ENCODE assay signal across 1 cellular context in genomic region chr6:159074120-159074684, GRCh38.
TF ChIP-seq lines count a peak whose summit lies in the region.

No MANE protein-coding gene starts in this region.

TF ChIP-seq in GM12878, 131 proteins besides CTCF, POLR2A, EP300 and RAD21 (continued from another document and continues in another):
- TF ChIP-seq, protein P1, sequence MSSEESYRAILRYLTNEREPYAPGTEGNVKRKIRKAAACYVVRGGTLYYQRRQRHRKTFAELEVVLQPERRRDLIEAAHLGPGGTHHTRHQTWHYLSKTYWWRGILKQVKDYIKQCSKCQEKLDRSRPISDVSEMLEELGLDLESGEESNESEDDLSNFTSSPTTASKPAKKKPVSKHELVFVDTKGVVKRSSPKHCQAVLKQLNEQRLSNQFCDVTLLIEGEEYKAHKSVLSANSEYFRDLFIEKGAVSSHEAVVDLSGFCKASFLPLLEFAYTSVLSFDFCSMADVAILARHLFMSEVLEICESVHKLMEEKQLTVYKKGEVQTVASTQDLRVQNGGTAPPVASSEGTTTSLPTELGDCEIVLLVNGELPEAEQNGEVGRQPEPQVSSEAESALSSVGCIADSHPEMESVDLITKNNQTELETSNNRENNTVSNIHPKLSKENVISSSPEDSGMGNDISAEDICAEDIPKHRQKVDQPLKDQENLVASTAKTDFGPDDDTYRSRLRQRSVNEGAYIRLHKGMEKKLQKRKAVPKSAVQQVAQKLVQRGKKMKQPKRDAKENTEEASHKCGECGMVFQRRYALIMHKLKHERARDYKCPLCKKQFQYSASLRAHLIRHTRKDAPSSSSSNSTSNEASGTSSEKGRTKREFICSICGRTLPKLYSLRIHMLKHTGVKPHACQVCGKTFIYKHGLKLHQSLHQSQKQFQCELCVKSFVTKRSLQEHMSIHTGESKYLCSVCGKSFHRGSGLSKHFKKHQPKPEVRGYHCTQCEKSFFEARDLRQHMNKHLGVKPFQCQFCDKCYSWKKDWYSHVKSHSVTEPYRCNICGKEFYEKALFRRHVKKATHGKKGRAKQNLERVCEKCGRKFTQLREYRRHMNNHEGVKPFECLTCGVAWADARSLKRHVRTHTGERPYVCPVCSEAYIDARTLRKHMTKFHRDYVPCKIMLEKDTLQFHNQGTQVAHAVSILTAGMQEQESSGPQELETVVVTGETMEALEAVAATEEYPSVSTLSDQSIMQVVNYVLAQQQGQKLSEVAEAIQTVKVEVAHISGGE (CRISPR knock-in tag; IDR thresholded peaks at IDR 0.05) = no peak
- 0 out of 2 replicates have a peak, but pooled peaks have one; percentile 29 for TF ChIP-seq NBN (IDR thresholded peaks at IDR 0.05)
- TF ChIP-seq CREB1 (IDR thresholded peaks at IDR 0.05; ENCODE audit: low read depth) = no peak
- TF ChIP-seq TCF12 (IDR thresholded peaks at IDR 0.05; ENCODE audit: low read depth, low read length) = no peak
- TF ChIP-seq, protein P2, sequence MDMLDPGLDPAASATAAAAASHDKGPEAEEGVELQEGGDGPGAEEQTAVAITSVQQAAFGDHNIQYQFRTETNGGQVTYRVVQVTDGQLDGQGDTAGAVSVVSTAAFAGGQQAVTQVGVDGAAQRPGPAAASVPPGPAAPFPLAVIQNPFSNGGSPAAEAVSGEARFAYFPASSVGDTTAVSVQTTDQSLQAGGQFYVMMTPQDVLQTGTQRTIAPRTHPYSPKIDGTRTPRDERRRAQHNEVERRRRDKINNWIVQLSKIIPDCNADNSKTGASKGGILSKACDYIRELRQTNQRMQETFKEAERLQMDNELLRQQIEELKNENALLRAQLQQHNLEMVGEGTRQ (IDR thresholded peaks at IDR 0.05; ENCODE audit: borderline replicate concordance, low read depth, low read length) = peak; percentile 97
- TF ChIP-seq RUNX3 (IDR thresholded peaks at IDR 0.05; ENCODE audit: low read length) = no peak
- no peak for TF ChIP-seq ETV6 (conservative IDR thresholded peaks at IDR 0.05 in 1 of 2, IDR thresholded peaks at IDR 0.05 in 1 of 2; ENCODE audit: borderline replicate concordance in 1 of 2, low read depth in 1 of 2)
- no peak for TF ChIP-seq WRNIP1 (IDR thresholded peaks at IDR 0.05; ENCODE audit: borderline replicate concordance, low read depth, low read length)
- TF ChIP-seq ZNF207 (IDR thresholded peaks at IDR 0.05; ENCODE audit: borderline replicate concordance) = peak; percentile 37; the same call in 1 of the 2 replicates
- TF ChIP-seq E2F4 (IDR thresholded peaks at IDR 0.05; ENCODE audit: low read depth, low read length) = no peak
- no peak for TF ChIP-seq PAX8 (IDR thresholded peaks at IDR 0.05)
- no peak for TF ChIP-seq CBFB (IDR thresholded peaks at IDR 0.05; ENCODE audit: low read depth)
- peak; percentile 92 for TF ChIP-seq ATF3 (IDR thresholded peaks at IDR 0.05; ENCODE audit: borderline replicate concordance, extremely low read depth, low read depth, low read length)
- no peak for TF ChIP-seq ZNF217 (IDR thresholded peaks at IDR 0.05)
- no peak for TF ChIP-seq NFXL1 (IDR thresholded peaks at IDR 0.05; ENCODE audit: borderline replicate concordance)
- TF ChIP-seq GABPA (IDR thresholded peaks at IDR 0.05; ENCODE audit: low read depth) = no peak
- peak; percentile 60 for TF ChIP-seq NR2C1 (IDR thresholded peaks at IDR 0.05)
- peak; percentile 99 for TF ChIP-seq RAD51 (IDR thresholded peaks at IDR 0.05)
- TF ChIP-seq TCF3 (IDR thresholded peaks at IDR 0.05; ENCODE audit: borderline replicate concordance, insufficient read depth, low read depth, low read length) = no peak
- TF ChIP-seq RCOR1 (conservative IDR thresholded peaks at IDR 0.05; ENCODE audit: low read depth, low read length) = no peak
- no peak for TF ChIP-seq YBX1 (IDR thresholded peaks at IDR 0.05)
- no peak for TF ChIP-seq E2F8 (IDR thresholded peaks at IDR 0.05; ENCODE audit: low read depth, partially characterized antibody)
- peak; percentile 29; the same call in 1 of the 2 replicates for TF ChIP-seq CREM (IDR thresholded peaks at IDR 0.05; ENCODE audit: low read depth)
- TF ChIP-seq, protein P3, sequence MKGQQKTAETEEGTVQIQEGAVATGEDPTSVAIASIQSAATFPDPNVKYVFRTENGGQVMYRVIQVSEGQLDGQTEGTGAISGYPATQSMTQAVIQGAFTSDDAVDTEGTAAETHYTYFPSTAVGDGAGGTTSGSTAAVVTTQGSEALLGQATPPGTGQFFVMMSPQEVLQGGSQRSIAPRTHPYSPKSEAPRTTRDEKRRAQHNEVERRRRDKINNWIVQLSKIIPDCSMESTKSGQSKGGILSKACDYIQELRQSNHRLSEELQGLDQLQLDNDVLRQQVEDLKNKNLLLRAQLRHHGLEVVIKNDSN (IDR thresholded peaks at IDR 0.05; ENCODE audit: borderline replicate concordance, extremely low read length, insufficient read depth, low read depth, low read length) = peak; percentile 85
- no peak for TF ChIP-seq SUPT20H (IDR thresholded peaks at IDR 0.05; ENCODE audit: borderline replicate concordance, control insufficient read depth, low read depth, low read length)
- peak; percentile 39 to 40; a peak in 2 of 4 replicates for TF ChIP-seq IKZF2 (IDR thresholded peaks at IDR 0.05)
- TF ChIP-seq RELB (IDR thresholded peaks at IDR 0.05; ENCODE audit: low read depth) = peak; percentile 38; the same call in 1 of the 2 replicates
- TF ChIP-seq BMI1 (IDR thresholded peaks at IDR 0.05; ENCODE audit: borderline replicate concordance) = no peak
- TF ChIP-seq MYC (IDR thresholded peaks at IDR 0.05; ENCODE audit: insufficient read depth, insufficient read length, insufficient replicate concordance, low read length, severe bottlenecking) = no peak
- no peak for TF ChIP-seq BCL11A (IDR thresholded peaks at IDR 0.05; ENCODE audit: low read depth, low read length)
- TF ChIP-seq NFYA (IDR thresholded peaks at IDR 0.05; ENCODE audit: borderline replicate concordance, low read depth, low read length) = peak; percentile 74; the same call in 1 of the 2 replicates
- peak; percentile 72 for TF ChIP-seq SIX5 (IDR thresholded peaks at IDR 0.05; ENCODE audit: low read depth, low read length, severe bottlenecking)
- no peak for TF ChIP-seq ASH2L (IDR thresholded peaks at IDR 0.05; ENCODE audit: borderline replicate concordance, low read depth)
- TF ChIP-seq ZBED1 (IDR thresholded peaks at IDR 0.05; ENCODE audit: borderline replicate concordance) = no peak
- TF ChIP-seq FOS (IDR thresholded peaks at IDR 0.05; ENCODE audit: borderline replicate concordance, extremely low read depth, insufficient read length) = peak; percentile 51
- TF ChIP-seq RELA (IDR thresholded peaks at IDR 0.05; ENCODE audit: borderline replicate concordance, partially characterized antibody) = peak; percentile 89
- peak; percentile 31; the same call in 1 of the 2 replicates for TF ChIP-seq CHD2 (IDR thresholded peaks at IDR 0.05; ENCODE audit: borderline replicate concordance, low read depth, low read length)
- TF ChIP-seq, protein P4, sequence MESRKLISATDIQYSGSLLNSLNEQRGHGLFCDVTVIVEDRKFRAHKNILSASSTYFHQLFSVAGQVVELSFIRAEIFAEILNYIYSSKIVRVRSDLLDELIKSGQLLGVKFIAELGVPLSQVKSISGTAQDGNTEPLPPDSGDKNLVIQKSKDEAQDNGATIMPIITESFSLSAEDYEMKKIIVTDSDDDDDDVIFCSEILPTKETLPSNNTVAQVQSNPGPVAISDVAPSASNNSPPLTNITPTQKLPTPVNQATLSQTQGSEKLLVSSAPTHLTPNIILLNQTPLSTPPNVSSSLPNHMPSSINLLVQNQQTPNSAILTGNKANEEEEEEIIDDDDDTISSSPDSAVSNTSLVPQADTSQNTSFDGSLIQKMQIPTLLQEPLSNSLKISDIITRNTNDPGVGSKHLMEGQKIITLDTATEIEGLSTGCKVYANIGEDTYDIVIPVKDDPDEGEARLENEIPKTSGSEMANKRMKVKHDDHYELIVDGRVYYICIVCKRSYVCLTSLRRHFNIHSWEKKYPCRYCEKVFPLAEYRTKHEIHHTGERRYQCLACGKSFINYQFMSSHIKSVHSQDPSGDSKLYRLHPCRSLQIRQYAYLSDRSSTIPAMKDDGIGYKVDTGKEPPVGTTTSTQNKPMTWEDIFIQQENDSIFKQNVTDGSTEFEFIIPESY (IDR thresholded peaks at IDR 0.05) = no peak
- TF ChIP-seq NR2F1 (conservative IDR thresholded peaks at IDR 0.05) = no peak
- TF ChIP-seq RB1 (IDR thresholded peaks at IDR 0.05; ENCODE audit: borderline replicate concordance) = no peak
- no peak for TF ChIP-seq CHD4 (IDR thresholded peaks at IDR 0.05)
- TF ChIP-seq CEBPB (IDR thresholded peaks at IDR 0.05; ENCODE audit: borderline replicate concordance in 1 of 2, low read depth in 2 of 2, low read length in 2 of 2) = no peak
- TF ChIP-seq SREBF1 (IDR thresholded peaks at IDR 0.05; ENCODE audit: low read length) = no peak
- no peak for TF ChIP-seq BCL3 (IDR thresholded peaks at IDR 0.05; ENCODE audit: borderline replicate concordance, insufficient read depth, low read depth, low read length, poor library complexity, severe bottlenecking)
- no peak for TF ChIP-seq FOXK2 (IDR thresholded peaks at IDR 0.05)
- TF ChIP-seq, protein P5, sequence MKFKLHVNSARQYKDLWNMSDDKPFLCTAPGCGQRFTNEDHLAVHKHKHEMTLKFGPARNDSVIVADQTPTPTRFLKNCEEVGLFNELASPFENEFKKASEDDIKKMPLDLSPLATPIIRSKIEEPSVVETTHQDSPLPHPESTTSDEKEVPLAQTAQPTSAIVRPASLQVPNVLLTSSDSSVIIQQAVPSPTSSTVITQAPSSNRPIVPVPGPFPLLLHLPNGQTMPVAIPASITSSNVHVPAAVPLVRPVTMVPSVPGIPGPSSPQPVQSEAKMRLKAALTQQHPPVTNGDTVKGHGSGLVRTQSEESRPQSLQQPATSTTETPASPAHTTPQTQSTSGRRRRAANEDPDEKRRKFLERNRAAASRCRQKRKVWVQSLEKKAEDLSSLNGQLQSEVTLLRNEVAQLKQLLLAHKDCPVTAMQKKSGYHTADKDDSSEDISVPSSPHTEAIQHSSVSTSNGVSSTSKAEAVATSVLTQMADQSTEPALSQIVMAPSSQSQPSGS (IDR thresholded peaks at IDR 0.05; ENCODE audit: low read length) = no peak
